11 cellular contexts compared by ENCODE assay signal in the genomic region with DNA sequence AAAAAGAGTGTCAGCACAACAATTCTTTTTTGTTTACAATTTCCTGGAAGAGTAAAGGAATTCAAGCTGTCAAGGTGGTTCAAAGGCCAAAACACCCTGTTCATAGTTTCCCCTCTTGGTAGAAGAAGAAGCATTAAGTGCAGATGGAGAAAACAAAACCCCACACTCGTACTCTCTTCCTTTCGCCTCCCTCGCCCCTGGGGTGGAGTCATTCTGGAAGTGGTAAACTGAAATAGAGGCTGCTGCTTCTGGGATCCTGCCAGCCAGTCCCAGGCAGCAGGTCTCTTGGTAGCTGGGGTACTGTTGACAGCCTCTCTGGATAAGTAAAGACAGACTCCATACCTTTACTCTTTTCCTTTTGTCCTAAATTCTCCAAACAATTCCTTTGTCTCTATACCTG.
DNase-seq lines count a peak whose midpoint lies in the region; ATAC-seq, FAIRE-seq and TF ChIP-seq lines count a peak whose summit lies in the region.
"Had no signal": no experiment of that assay in that cellular context is flagged by ENCODE, and none has a peak within 500 bp of the region (broad histone marks: within the 10 kb centered on the region; RNA-seq: fewer than 3 reads in every experiment).

No MANE protein-coding gene starts in this region.

- H3K27me3 Mint-ChIP-seq in GM23338 (ENCODE audit: insufficient read depth, low read depth, poor library complexity) = no peaks in the 10 kb centered on the region
- H3K27me3 Mint-ChIP-seq in activated CD4-positive, alpha-beta T cell treated with anti-CD3 and anti-CD28 coated beads, Interleukin-2, amount 10 ng/mL, durations not matched to agents 24 days and 14 days = no peaks in the 10 kb centered on the region

- no peak overlapping the region for H3K4me2 ChIP-seq in GM23338
- no peak overlapping the region for H3K4me2 ChIP-seq in GM12878 (ENCODE audit: control insufficient read depth, insufficient read depth)

- intact Hi-C loops in activated CD4-positive, alpha-beta T cell treated with anti-CD3 and anti-CD28 coated beads, Interleukin-2, amount 10 ng/mL, durations not matched to agents 24 days and 14 days (cut with micrococcal nuclease) = loop anchor here (1.0 to 2.0 kb wide), 2 partner anchors 9 to 21 kb away; no protein-coding TSS in a partner anchor
- intact Hi-C loops in GM12878 (cut with micrococcal nuclease; ENCODE audit: unreplicated experiment) = no loop called here

- no peak for TF ChIP-seq POLR2A in GM12878 (IDR thresholded peaks at IDR 0.05; ENCODE audit: low read depth, low read length)
- no peak for TF ChIP-seq POLR2A in H54 (IDR thresholded peaks at IDR 0.05; ENCODE audit: low read depth, low read length)

- H3K4me3 ChIP-seq in GM23338 (no peak overlapping the region), GM12878 (no peak overlapping the region)

- H3K36me3 Mint-ChIP-seq in GM23338 (ENCODE audit: low read depth) = no peaks in the 10 kb centered on the region
- peaks cover 22% of the 10 kb centered on the region for H3K36me3 Mint-ChIP-seq in activated CD4-positive, alpha-beta T cell treated with anti-CD3 and anti-CD28 coated beads, Interleukin-2, amount 10 ng/mL, durations not matched to agents 24 days and 14 days (ENCODE audit: low read depth)

- BruUV-seq in GM12878 (replicated peaks; lab: Mats Ljungman, UMichigan) = no TSS peak

- no peak overlapping the region for H3K27ac Mint-ChIP-seq in GM23338
- H3K27ac Mint-ChIP-seq in activated CD4-positive, alpha-beta T cell treated with anti-CD3 and anti-CD28 coated beads, Interleukin-2, amount 10 ng/mL, durations not matched to agents 24 days and 14 days = peak overlapping the region; percentile 93

- H3K79me2 ChIP-seq in GM23338 (replicated peaks; ENCODE audit: insufficient read depth) = no peaks in the 10 kb centered on the region
- H3K79me2 ChIP-seq in GM12878 (ENCODE audit: control insufficient read depth, insufficient read depth, low read length) = no peaks in the 10 kb centered on the region

- H3K27me3 ChIP-seq in GM23338 (ENCODE audit: insufficient read depth) (no peaks in the 10 kb centered on the region), GM12878 (replicated peaks in 1 of 2; ENCODE audit: control insufficient read depth in 2 of 2, insufficient read depth in 2 of 2, low read length in 1 of 2) (no peaks in the 10 kb centered on the region)

- WGBS in GM12878 (ENCODE audit: insufficient coverage, insufficient replicate concordance, low lambda C conversion rate, missing lambda C conversion rate) = 0% methylated on average over 3 of the region's 3 CpGs

- TF ChIP-seq RAD21 in GM12878 (IDR thresholded peaks at IDR 0.05; ENCODE audit: insufficient read depth, low read depth, low read length) = no peak

- no peaks in the 10 kb centered on the region for H3F3A ChIP-seq in GM23338 (replicated peaks; ENCODE audit: low read depth)

- TF ChIP-seq CTCF in GM23338 (conservative IDR thresholded peaks at IDR 0.05; ENCODE audit: low read depth in 2 of 2) (no peak), GM12878 (IDR thresholded peaks at IDR 0.05 in 2 of 3, conservative IDR thresholded peaks at IDR 0.05 in 1 of 3; ENCODE audit: control insufficient read depth in 2 of 3, extremely low read depth in 1 of 3, insufficient read depth in 1 of 3, low read depth in 3 of 3, low read length in 3 of 3) (no peak)

- H3K9me2 ChIP-seq in GM23338 (ENCODE audit: insufficient read depth) = no peaks in the 10 kb centered on the region

- CTCF ChIA-PET in GM12878 (lab: Yijun Ruan, JAX) = interaction anchor here (0.6 to 2.8 kb wide), 2 partner anchors 73 to 385 kb away, joined by 4 to 7 read pairs; no protein-coding TSS in a partner anchor

- no peaks in the 10 kb centered on the region; the same call in 1 of the 3 replicates for H3K9me3 ChIP-seq in GM12878 (replicated peaks; ENCODE audit: control insufficient read depth, insufficient read depth, low read length)

- H2AFZ ChIP-seq in GM23338 (peak overlapping the region; percentile 43; the same call in 1 of the 2 replicates), GM12878 (ENCODE audit: control insufficient read depth, low read depth, low read length) (peak overlapping the region; percentile 21; the same call in 1 of the 2 replicates)

- no peak overlapping the region for H3K27ac ChIP-seq in GM23338 (ENCODE audit: low read depth)
- H3K27ac ChIP-seq in GM12878 (ENCODE audit: control insufficient read depth, insufficient read depth) = no peak overlapping the region
- H3K27ac ChIP-seq: C4-2B, HL-60 had no signal

- H3K9me3 Mint-ChIP-seq in GM23338 = no peaks in the 10 kb centered on the region; the same call in 2 of the 3 replicates
- peaks cover 17% of the 10 kb centered on the region for H3K9me3 Mint-ChIP-seq in activated CD4-positive, alpha-beta T cell treated with anti-CD3 and anti-CD28 coated beads, Interleukin-2, amount 10 ng/mL, durations not matched to agents 24 days and 14 days

- FAIRE-seq in GM12878 (lab: Jason Lieb, UNC) = no peak
- no peak for FAIRE-seq in H54 (lab: Jason Lieb, UNC)

- H3K9ac ChIP-seq in GM12878 (ENCODE audit: control insufficient read depth, insufficient read depth, low read length) = no peak overlapping the region

- DNase-seq in GM23338 (ENCODE audit: low spot score) = no peak
- DNase-seq in activated CD4-positive, alpha-beta T cell treated with anti-CD3 and anti-CD28 coated beads, Interleukin-2, amount 10 ng/mL, durations not matched to agents 24 days and 14 days = peak; percentile 80
- DNase-seq in GM12878 (ENCODE audit: low read depth, low spot score) = no peak
- DNase-seq in stimulated activated CD4-positive, alpha-beta T cell treated with anti-CD3 and anti-CD28 coated beads, Interleukin-4, amount 100 ng/mL, for 1 hour = peak; percentile 30
- DNase-seq in activated CD4-positive, CD25-positive, alpha-beta regulatory T cell treated with anti-CD3 and anti-CD28 coated beads, Interleukin-2, amount 50 U/mL, for 72 hours = no peak
- no peak for DNase-seq in H54 (ENCODE audit: insufficient read length, low spot score)
- no peak for DNase-seq in NCI-H1436 (lab: John Stamatoyannopoulos, UW)
- no peak for DNase-seq in HuH-7 (ENCODE audit: low spot score)
- DNase-seq: GF-D8 had no signal

- RAD21 ChIA-PET in GM12878 (lab: Charles Lee; ENCODE audit: unreplicated experiment) = no interaction called here

- H3K36me3 ChIP-seq in GM23338 (ENCODE audit: insufficient read depth) = no peaks in the 10 kb centered on the region
- no peaks in the 10 kb centered on the region for H3K36me3 ChIP-seq in GM12878 (ENCODE audit: control insufficient read depth in 2 of 2, insufficient read depth in 2 of 2, low read length in 1 of 2)

- no peak for ATAC-seq in GM23338
- peak; percentile 78 for ATAC-seq in GM12878

- TF ChIP-seq EP300 in GM12878 (IDR thresholded peaks at IDR 0.05; ENCODE audit: borderline replicate concordance in 1 of 2, control insufficient read depth in 1 of 2, low read depth in 2 of 2, low read length in 2 of 2) = no peak

- no peak overlapping the region for H3K4me3 Mint-ChIP-seq in GM23338
- peak overlapping the region; percentile 72 for H3K4me3 Mint-ChIP-seq in activated CD4-positive, alpha-beta T cell treated with anti-CD3 and anti-CD28 coated beads, Interleukin-2, amount 10 ng/mL, durations not matched to agents 24 days and 14 days

- no peaks in the 10 kb centered on the region for H3K4me1 ChIP-seq in GM23338 (ENCODE audit: insufficient read depth)
- no peaks in the 10 kb centered on the region for H3K4me1 ChIP-seq in GM12878 (ENCODE audit: control insufficient read depth, insufficient read depth, low read length)

- POLR2A ChIA-PET in GM12878 (lab: Charles Lee) = interaction anchor here (1.9 kb wide), 1 partner anchor 11 kb away, joined by 5 read pairs; no protein-coding TSS in a partner anchor

- H4K20me1 ChIP-seq in GM23338 (replicated peaks; ENCODE audit: insufficient read depth) = no peaks in the 10 kb centered on the region
- H4K20me1 ChIP-seq in GM12878 (ENCODE audit: control insufficient read depth, insufficient read depth) = no peaks in the 10 kb centered on the region

- in situ Hi-C loops in GM12878 (cut with MboI) = no loop called here

- SMC1A ChIA-PET in GM12878 (lab: Charles Lee; ENCODE audit: uncharacterized antibody, unreplicated experiment) = interaction anchor here (1.2 to 2.1 kb wide), 2 partner anchors 10 to 25 kb away, joined by 3 to 4 read pairs; no protein-coding TSS in a partner anchor

- no peaks in the 10 kb centered on the region; the same call in 2 of the 3 replicates for H3K4me1 Mint-ChIP-seq in GM23338
- H3K4me1 Mint-ChIP-seq in activated CD4-positive, alpha-beta T cell treated with anti-CD3 and anti-CD28 coated beads, Interleukin-2, amount 10 ng/mL, durations not matched to agents 24 days and 14 days = peaks cover 45% of the 10 kb centered on the region

TF ChIP-seq in GM23338, 12 proteins besides CTCF, POLR2A, EP300 and RAD21 (continues in another document):
- no peak for TF ChIP-seq POLR2AphosphoS5 (IDR thresholded peaks at IDR 0.05; ENCODE audit: low read depth)
- no peak for TF ChIP-seq ZNF114 (CRISPR knock-in tag; IDR thresholded peaks at IDR 0.05)
- TF ChIP-seq CREB1 (CRISPR knock-in tag; IDR thresholded peaks at IDR 0.05; ENCODE audit: low read depth) = no peak
- TF ChIP-seq EZH2phosphoT487 (IDR thresholded peaks at IDR 0.05; ENCODE audit: unreplicated experiment) = no peak

Comparison
In these comparisons a context has a peak if more than half of its experiments do, and no peak if none do; other contexts are left out.
1. DNase-seq: peak in activated CD4-positive, alpha-beta T cell treated with anti-CD3 and anti-CD28 coated beads, Interleukin-2, amount 10 ng/mL, durations not matched to agents 24 days and 14 days (single experiment) and stimulated activated CD4-positive, alpha-beta T cell treated with anti-CD3 and anti-CD28 coated beads, Interleukin-4, amount 100 ng/mL, for 1 hour (single experiment); none in GM23338 (single experiment), GM12878 (single experiment), activated CD4-positive, CD25-positive, alpha-beta regulatory T cell treated with anti-CD3 and anti-CD28 coated beads, Interleukin-2, amount 50 U/mL, for 72 hours (single experiment), H54 (single experiment), NCI-H1436 (single experiment) and HuH-7 (single experiment).